In genomic region chr9:16870606-16871357, GRCh38 we compare ENCODE assay signal across 8 cellular contexts. TPM values are rescaled to one million over a fixed set of nuclear protein-coding genes. Genes with fewer than 3 reads are reported as not detected.
DNase-seq lines count a peak whose midpoint lies in the region; ATAC-seq and TF ChIP-seq lines count a peak whose summit lies in the region.

TSS of gene BNC2 (minus strand) at chr9:16870670. CDS start at chr9:16870648, 22 bp downstream.

- ATAC-seq in left colon: peak; percentile 60
- ATAC-seq in stimulated activated effector memory CD8-positive, alpha-beta T cell treated with anti-CD3 and anti-CD28 coated beads, Interleukin-12 subunit alpha, Interleukin-12 subunit beta, amount 100 ng/mL, for 72 hours: no peak
- ATAC-seq in HG03565 (IDR thresholded peaks at IDR 0.05; ENCODE audit: unreplicated experiment): no peak
- no peak for ATAC-seq in GM19395 (IDR thresholded peaks at IDR 0.05; ENCODE audit: unreplicated experiment)

- H3K4me1 Mint-ChIP-seq in chondrocyte (ENCODE audit: low read depth): peaks cover 44% of the 10 kb centered on the region
- H3K4me1 Mint-ChIP-seq in stimulated activated effector memory CD8-positive, alpha-beta T cell treated with anti-CD3 and anti-CD28 coated beads, Interleukin-12 subunit alpha, Interleukin-12 subunit beta, amount 100 ng/mL, for 72 hours: no peaks in the 10 kb centered on the region

- H3K36me3 Mint-ChIP-seq in chondrocyte (ENCODE audit: low read depth): no peaks in the 10 kb centered on the region
- no peaks in the 10 kb centered on the region for H3K36me3 Mint-ChIP-seq in stimulated activated effector memory CD8-positive, alpha-beta T cell treated with anti-CD3 and anti-CD28 coated beads, Interleukin-12 subunit alpha, Interleukin-12 subunit beta, amount 100 ng/mL, for 72 hours

- peak within 1 kb of the TSS; percentile 98 for H3K27ac Mint-ChIP-seq in chondrocyte (ENCODE audit: unreplicated experiment)
- H3K27ac Mint-ChIP-seq in stimulated activated effector memory CD8-positive, alpha-beta T cell treated with anti-CD3 and anti-CD28 coated beads, Interleukin-12 subunit alpha, Interleukin-12 subunit beta, amount 100 ng/mL, for 72 hours: no peak within 1 kb of the TSS

- DNase-seq in DMS 273 (lab: John Stamatoyannopoulos, UW; ENCODE audit: unreplicated experiment): peak; percentile 81
- no peak for DNase-seq in DMS 273 treated with DMSO at 0.1 percent for 48 hours (lab: John Stamatoyannopoulos, UW)
- peak; percentile 24 for DNase-seq in NCI-H226
- no peak for DNase-seq in chondrocyte (ENCODE audit: low spot score)
- peak; percentile 38 to 42 for DNase-seq in left colon
- no peak for DNase-seq in stimulated activated effector memory CD8-positive, alpha-beta T cell treated with anti-CD3 and anti-CD28 coated beads, Interleukin-12 subunit alpha, Interleukin-12 subunit beta, amount 100 ng/mL, for 72 hours (ENCODE audit: low spot score in 2 of 2)

- H3K27me3 Mint-ChIP-seq in chondrocyte (ENCODE audit: low read depth): no peaks in the 10 kb centered on the region

- TF ChIP-seq CTCF in chondrocyte (IDR thresholded peaks at IDR 0.05): peak; percentile 57

- peak within 1 kb of the TSS; percentile 95 for H3K4me3 Mint-ChIP-seq in chondrocyte (ENCODE audit: unreplicated experiment)
- H3K4me3 Mint-ChIP-seq in stimulated activated effector memory CD8-positive, alpha-beta T cell treated with anti-CD3 and anti-CD28 coated beads, Interleukin-12 subunit alpha, Interleukin-12 subunit beta, amount 100 ng/mL, for 72 hours: peak within 1 kb of the TSS; percentile 62

- H3K9me3 Mint-ChIP-seq in chondrocyte (ENCODE audit: low read depth): no peaks in the 10 kb centered on the region
- H3K9me3 Mint-ChIP-seq in stimulated activated effector memory CD8-positive, alpha-beta T cell treated with anti-CD3 and anti-CD28 coated beads, Interleukin-12 subunit alpha, Interleukin-12 subunit beta, amount 100 ng/mL, for 72 hours: peaks cover 4% of the 10 kb centered on the region

- intact Hi-C loops in left colon (cut with DNase I, micrococcal nuclease): no loop called here

RNA-seq across cellular contexts. Expression of gene BNC2, which starts in this region (rescaled TPM):
- total RNA-seq in chondrocyte (17.8 to 45.0 TPM (median 21.3 TPM) in 3 replicates), left colon (10 to 100 TPM in 1 of 2 donors, 1 to 10 TPM in 1; 3.9 to 19.3 TPM)

Comparison
In these comparisons a context has a peak if more than half of its experiments do, and no peak if none do; other contexts are left out.
1. DNase-seq: peak in DMS 273 (single experiment), NCI-H226 (single experiment) and left colon (2 of 2); none in DMS 273 treated with DMSO at 0.1 percent for 48 hours (single experiment), chondrocyte (single experiment) and stimulated activated effector memory CD8-positive, alpha-beta T cell treated with anti-CD3 and anti-CD28 coated beads, Interleukin-12 subunit alpha, Interleukin-12 subunit beta, amount 100 ng/mL, for 72 hours (0 of 2).